In the genomic region with DNA sequence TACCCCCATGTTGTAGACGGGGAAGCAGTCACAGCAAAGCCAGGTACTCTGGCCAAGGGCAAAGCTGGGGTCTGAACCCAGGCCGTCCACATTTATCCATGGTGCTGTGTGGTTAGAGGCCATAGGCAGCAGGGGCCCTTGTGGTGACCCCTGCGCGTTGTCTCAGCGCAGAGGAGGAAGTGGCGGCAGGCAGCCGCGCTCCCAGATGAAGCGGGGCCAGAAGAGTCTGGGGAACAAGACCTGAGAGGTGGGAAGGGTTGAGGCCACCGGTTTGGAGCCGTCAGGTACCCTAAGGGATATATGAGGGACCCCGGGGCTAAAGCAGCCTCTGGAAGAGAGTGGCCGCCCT, we compare ENCODE assay signal across 8 cellular contexts. TPM values are rescaled to one million over a fixed set of nuclear protein-coding genes. Genes with fewer than 3 reads are reported as not detected.
DNase-seq lines count a peak whose midpoint lies in the region; ATAC-seq and TF ChIP-seq lines count a peak whose summit lies in the region.

No MANE protein-coding gene starts in this region.

- H3K4me3 ChIP-seq in epithelial cell of esophagus (ENCODE audit: low read length) = peak overlapping the region; percentile 65

- H3K27ac Mint-ChIP-seq in naive thymus-derived CD8-positive, alpha-beta T cell = peak overlapping the region; percentile 32 to 92 (median 66)

- peaks cover 0 to 3% (median 0%) of the 10 kb centered on the region in 5 donors for H3K27me3 Mint-ChIP-seq in naive thymus-derived CD8-positive, alpha-beta T cell

- peak overlapping the region; percentile 79 to 93 (median 87) for H3K4me3 Mint-ChIP-seq in naive thymus-derived CD8-positive, alpha-beta T cell

- POLR2A ChIA-PET in naive thymus-derived CD8-positive, alpha-beta T cell (lab: Charles Lee) = no interaction called here

- H3K9me3 Mint-ChIP-seq in naive thymus-derived CD8-positive, alpha-beta T cell = no peaks in the 10 kb centered on the region

- H3K4me1 Mint-ChIP-seq in naive thymus-derived CD8-positive, alpha-beta T cell = peaks cover 5 to 13% (median 9%) of the 10 kb centered on the region in 4 donors

- peak; percentile 40 for ATAC-seq in GM19467 (IDR thresholded peaks at IDR 0.05; ENCODE audit: unreplicated experiment)
- peak; percentile 37 for ATAC-seq in HG03520 (IDR thresholded peaks at IDR 0.05; ENCODE audit: unreplicated experiment)
- peak; percentile 58 to 60 for ATAC-seq in naive thymus-derived CD8-positive, alpha-beta T cell

- DNase-seq in DMS114 treated with DMSO at 0.1 percent for 48 hours (lab: John Stamatoyannopoulos, UW; ENCODE audit: unreplicated experiment) (peak; percentile 4), UCSD-AML1 (lab: John Stamatoyannopoulos, UW; ENCODE audit: unreplicated experiment) (peak; percentile 32), epithelial cell of esophagus (ENCODE audit: low read depth) (no peak), H4 (ENCODE audit: low spot score) (no peak), NCI-H446 treated with DMSO at 0.1 percent for 48 hours (lab: John Stamatoyannopoulos, UW) (no peak)
- peak in 3 of 10 donors; percentile 5 to 26 (median 23) for DNase-seq in naive thymus-derived CD8-positive, alpha-beta T cell

- TF ChIP-seq CTCF in epithelial cell of esophagus (IDR thresholded peaks at IDR 0.05; ENCODE audit: insufficient read depth, low read depth, low read length, missing control alignments) = no peak

- H3K36me3 Mint-ChIP-seq in naive thymus-derived CD8-positive, alpha-beta T cell = no peaks in the 10 kb centered on the region

RNA-seq across cellular contexts. Expression of a gene that starts 0.8 kb away (rescaled TPM):
- 1 to 10 TPM; 5.3 to 7.3 TPM for total RNA-seq in naive thymus-derived CD8-positive, alpha-beta T cell
- 1 to 10 TPM in 2 of 3 donors, under 1 TPM in 1; 0.21 to 1.9 (median 1.7) TPM for polyA plus RNA-seq in naive thymus-derived CD8-positive, alpha-beta T cell
- 1.3 and 3.1 TPM in 2 replicates for total RNA-seq in H4 (2014; rRNA removed; shearing (Covaris generic))

RNA-seq across cellular contexts. Expression of a gene that starts 32.1 kb away (rescaled TPM):
- 100 to 1,000 TPM; 103 to 109 TPM for total RNA-seq in naive thymus-derived CD8-positive, alpha-beta T cell
- polyA plus RNA-seq in naive thymus-derived CD8-positive, alpha-beta T cell = 10 to 100 TPM; 78.0 to 92.9 (median 90.2) TPM
- 27.9 and 35.4 TPM in 2 replicates for total RNA-seq in H4 (2014; rRNA removed; shearing (Covaris generic))

Comparison
In these comparisons a context has a peak if more than half of its experiments do, and no peak if none do; other contexts are left out.
1. DNase-seq: peak in DMS114 treated with DMSO at 0.1 percent for 48 hours (single experiment) and UCSD-AML1 (single experiment); none in epithelial cell of esophagus (single experiment), H4 (single experiment) and NCI-H446 treated with DMSO at 0.1 percent for 48 hours (single experiment).
2. Peak in every context shown above with its lines, with median percentiles within 50 percentile points of each other: ATAC-seq.